In the genomic region with DNA sequence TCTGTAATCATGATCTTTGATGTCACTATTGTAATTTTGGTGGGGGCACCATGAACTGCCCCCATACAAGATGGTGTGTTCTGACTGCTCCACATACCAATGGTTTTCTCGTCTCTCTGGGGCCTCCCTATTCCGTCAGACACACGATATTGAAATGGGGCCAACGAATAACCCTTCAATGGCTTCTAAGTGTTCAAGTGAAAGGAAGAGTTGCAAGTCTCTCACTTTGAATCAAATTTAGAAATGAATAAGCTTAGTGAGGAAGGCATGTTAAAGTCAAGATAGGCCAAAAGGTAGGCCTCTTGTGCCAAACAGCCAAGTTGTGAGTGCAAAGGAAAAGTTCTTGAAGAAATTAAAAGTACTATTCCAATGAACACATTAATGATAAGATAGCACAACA, we compare ENCODE assay signal across 21 cellular contexts.
DNase-seq lines count a peak whose midpoint lies in the region; ATAC-seq and TF ChIP-seq lines count a peak whose summit lies in the region.
"Had no signal": no experiment of that assay in that cellular context is flagged by ENCODE, and none has a peak within 500 bp of the region (broad histone marks: within the 10 kb centered on the region; RNA-seq: fewer than 3 reads in every experiment).

No MANE protein-coding gene starts in this region.

- no peaks in the 10 kb centered on the region for H3K27me3 Mint-ChIP-seq in activated T-cell treated with anti-CD3 and anti-CD28 coated beads, Interleukin-2, amount 50 U/mL, for 72 hours (ENCODE audit: low read depth)
- no peaks in the 10 kb centered on the region for H3K27me3 Mint-ChIP-seq in activated T-cell treated with anti-CD3 and anti-CD28 coated beads, Interleukin-2, amount 50 U/mL, for 4 hours (ENCODE audit: low read depth)
- no peaks in the 10 kb centered on the region for H3K27me3 Mint-ChIP-seq in central memory CD8-positive, alpha-beta T cell
- H3K27me3 Mint-ChIP-seq in neural progenitor cell (ENCODE audit: insufficient read depth, low read depth) = peaks cover 7% of the 10 kb centered on the region

- peaks cover 54% of the 10 kb centered on the region for H3K4me1 Mint-ChIP-seq in activated T-cell treated with anti-CD3 and anti-CD28 coated beads, Interleukin-2, amount 50 U/mL, for 72 hours (ENCODE audit: low read depth)
- H3K4me1 Mint-ChIP-seq in activated T-cell treated with anti-CD3 and anti-CD28 coated beads, Interleukin-2, amount 50 U/mL, for 4 hours (ENCODE audit: low read depth) = peaks cover 27% of the 10 kb centered on the region
- H3K4me1 Mint-ChIP-seq in central memory CD8-positive, alpha-beta T cell = peaks cover 7% of the 10 kb centered on the region
- H3K4me1 Mint-ChIP-seq in neural progenitor cell = peaks cover 28% of the 10 kb centered on the region

- H3F3A ChIP-seq in neural progenitor cell (ENCODE audit: low read depth) = peaks cover 8% of the 10 kb centered on the region

- DNase-seq in activated T-cell treated with anti-CD3 and anti-CD28 coated beads, Interleukin-2, amount 50 U/mL, for 72 hours = no peak
- no peak for DNase-seq in activated T-cell treated with anti-CD3 and anti-CD28 coated beads, Interleukin-2, amount 50 U/mL, for 4 hours
- DNase-seq in Panc1 (ENCODE audit: low read depth, low spot score) (no peak), neural progenitor cell (ENCODE audit: low spot score) (no peak), thyroid gland (no peak), DMS114 treated with DMSO at 0.1 percent for 48 hours (lab: John Stamatoyannopoulos, UW; ENCODE audit: unreplicated experiment) (no peak)
- DNase-seq in central memory CD8-positive, alpha-beta T cell (ENCODE audit: low spot score in 2 of 2) = no peak
- DNase-seq: AML-193, DMS79, GM23248, Kasumi-1, MM.1S, NCI-H1048, NCI-H1417 treated with DMSO at 0.1 percent for 48 hours, NCI-H187, NCI-H446, SHP77 had no signal

- H3K79me2 ChIP-seq in neural progenitor cell (ENCODE audit: low read depth) = no peaks in the 10 kb centered on the region

- intact Hi-C loops in Panc1 (cut with micrococcal nuclease; ENCODE audit: unreplicated experiment) = no loop called here
- intact Hi-C loops in thyroid gland (cut with DNase I) = no loop called here

- H3K36me3 Mint-ChIP-seq in activated T-cell treated with anti-CD3 and anti-CD28 coated beads, Interleukin-2, amount 50 U/mL, for 72 hours (ENCODE audit: insufficient read depth in 2 of 2) = peaks cover 0 to 5% of the 10 kb centered on the region in 2 donors
- H3K36me3 Mint-ChIP-seq in activated T-cell treated with anti-CD3 and anti-CD28 coated beads, Interleukin-2, amount 50 U/mL, for 4 hours (ENCODE audit: insufficient read depth) = no peaks in the 10 kb centered on the region
- no peaks in the 10 kb centered on the region for H3K36me3 Mint-ChIP-seq in central memory CD8-positive, alpha-beta T cell (ENCODE audit: insufficient read depth)
- peaks cover 2% of the 10 kb centered on the region for H3K36me3 Mint-ChIP-seq in neural progenitor cell

- no peaks in the 10 kb centered on the region for H3K36me3 ChIP-seq in Panc1 (ENCODE audit: control insufficient read depth, insufficient read depth, low read length)
- H3K36me3 ChIP-seq in neural progenitor cell = no peaks in the 10 kb centered on the region
- H3K36me3 ChIP-seq in thyroid gland = no peaks in the 10 kb centered on the region
- H3K36me3 ChIP-seq: HAP-1 had no signal

- H2AFZ ChIP-seq in neural progenitor cell (replicated peaks) = no peak overlapping the region
- H2AFZ ChIP-seq: GM23248 had no signal

- H3K9me3 ChIP-seq in Panc1 (ENCODE audit: control insufficient read depth, insufficient read depth, low read depth, low read length) = no peaks in the 10 kb centered on the region
- no peaks in the 10 kb centered on the region for H3K9me3 ChIP-seq in neural progenitor cell (ENCODE audit: low read depth)
- H3K9me3 ChIP-seq in thyroid gland = no peaks in the 10 kb centered on the region
- H3K9me3 ChIP-seq: HAP-1 had no signal

- H3K27ac ChIP-seq in Panc1 (ENCODE audit: low read length) = peak overlapping the region; percentile 71; the same call in 1 of the 2 replicates
- no peak overlapping the region for H3K27ac ChIP-seq in neural progenitor cell
- no peak overlapping the region for H3K27ac ChIP-seq in thyroid gland
- H3K27ac ChIP-seq: C4-2B, GM23248, SK-N-MC had no signal

- peak; percentile 52 to 54 for ATAC-seq in activated T-cell treated with anti-CD3 and anti-CD28 coated beads, Interleukin-2, amount 50 U/mL, for 72 hours (replicated peaks in 1 of 2)
- ATAC-seq in activated T-cell treated with anti-CD3 and anti-CD28 coated beads, Interleukin-2, amount 50 U/mL, for 4 hours = no peak
- no peak for ATAC-seq in Panc1
- no peak for ATAC-seq in central memory CD8-positive, alpha-beta T cell (replicated peaks; ENCODE audit: extremely low read depth, poor library complexity, severe bottlenecking)
- no peak for ATAC-seq in GM21717 (IDR thresholded peaks at IDR 0.05; ENCODE audit: unreplicated experiment)

- H3K4me3 ChIP-seq in Panc1 (ENCODE audit: low read depth in 2 of 2, low read length in 2 of 2) (no peak overlapping the region), neural progenitor cell (no peak overlapping the region), thyroid gland (replicated peaks in 1 of 3) (no peak overlapping the region)
- H3K4me3 ChIP-seq: GM23248, HAP-1, SK-N-MC had no signal

- no TSS peak for BruUV-seq in Panc1 (replicated peaks; lab: Mats Ljungman, UMichigan)

- TF ChIP-seq POLR2A in thyroid gland (IDR thresholded peaks at IDR 0.05) = no peak

- TF ChIP-seq CTCF in Panc1 (IDR thresholded peaks at IDR 0.05) (no peak), neural progenitor cell (IDR thresholded peaks at IDR 0.05) (no peak), thyroid gland (IDR thresholded peaks at IDR 0.05) (no peak)

- peaks cover 11% of the 10 kb centered on the region for H3K4me1 ChIP-seq in Panc1 (ENCODE audit: control insufficient read depth, insufficient read depth, low read length)
- H3K4me1 ChIP-seq in neural progenitor cell = peaks cover 20% of the 10 kb centered on the region
- peaks cover 0 to 4% of the 10 kb centered on the region in 2 donors for H3K4me1 ChIP-seq in thyroid gland

- H3K27ac Mint-ChIP-seq in activated T-cell treated with anti-CD3 and anti-CD28 coated beads, Interleukin-2, amount 50 U/mL, for 72 hours = peak overlapping the region; percentile 77
- H3K27ac Mint-ChIP-seq in central memory CD8-positive, alpha-beta T cell (ENCODE audit: low read depth) = peak overlapping the region; percentile 75
- peak overlapping the region; percentile 6 for H3K27ac Mint-ChIP-seq in neural progenitor cell

- no peaks in the 10 kb centered on the region for H4K20me1 ChIP-seq in neural progenitor cell (ENCODE audit: low read depth)

- no peak overlapping the region for H3K9ac ChIP-seq in neural progenitor cell
- H3K9ac ChIP-seq: GM23248 had no signal

- H3K27me3 ChIP-seq in Panc1 (ENCODE audit: control insufficient read depth, insufficient read depth, low read length) (no peaks in the 10 kb centered on the region), neural progenitor cell (no peaks in the 10 kb centered on the region), thyroid gland (no peaks in the 10 kb centered on the region)

- POLR2A ChIA-PET in Panc1 (lab: Charles Lee) = no interaction called here

- 92 to 97% methylated on average over 4 of the region's 4 CpGs for WGBS in thyroid gland, 2 donors

- H3K4me3 Mint-ChIP-seq in activated T-cell treated with anti-CD3 and anti-CD28 coated beads, Interleukin-2, amount 50 U/mL, for 72 hours = peak overlapping the region; percentile 12 to 37
- H3K4me3 Mint-ChIP-seq in activated T-cell treated with anti-CD3 and anti-CD28 coated beads, Interleukin-2, amount 50 U/mL, for 4 hours = no peak overlapping the region
- H3K4me3 Mint-ChIP-seq in central memory CD8-positive, alpha-beta T cell = no peak overlapping the region
- no peak overlapping the region for H3K4me3 Mint-ChIP-seq in neural progenitor cell

- H3K4me2 ChIP-seq in neural progenitor cell = no peak overlapping the region

- CTCF ChIA-PET in Panc1 (lab: Charles Lee) = no interaction called here

- in situ Hi-C loops in Panc1 (cut with HindIII; ENCODE audit: low pct_unique_long_range_greater_than_20kb, low sequenced_read_pairs) = no loop called here

- peaks cover 4 to 6% of the 10 kb centered on the region in 2 donors for H3K9me3 Mint-ChIP-seq in activated T-cell treated with anti-CD3 and anti-CD28 coated beads, Interleukin-2, amount 50 U/mL, for 72 hours
- H3K9me3 Mint-ChIP-seq in activated T-cell treated with anti-CD3 and anti-CD28 coated beads, Interleukin-2, amount 50 U/mL, for 4 hours = no peaks in the 10 kb centered on the region
- H3K9me3 Mint-ChIP-seq in central memory CD8-positive, alpha-beta T cell = no peaks in the 10 kb centered on the region
- no peaks in the 10 kb centered on the region for H3K9me3 Mint-ChIP-seq in neural progenitor cell

Comparison
In these comparisons a context has a peak if more than half of its experiments do, and no peak if none do; other contexts are left out.
1. ATAC-seq: peak in activated T-cell treated with anti-CD3 and anti-CD28 coated beads, Interleukin-2, amount 50 U/mL, for 72 hours (2 of 2); none in activated T-cell treated with anti-CD3 and anti-CD28 coated beads, Interleukin-2, amount 50 U/mL, for 4 hours (0 of 2), Panc1 (single experiment), central memory CD8-positive, alpha-beta T cell (single experiment) and GM21717 (single experiment).
2. H3K4me3 Mint-ChIP-seq: peak in activated T-cell treated with anti-CD3 and anti-CD28 coated beads, Interleukin-2, amount 50 U/mL, for 72 hours (2 of 2); none in activated T-cell treated with anti-CD3 and anti-CD28 coated beads, Interleukin-2, amount 50 U/mL, for 4 hours (single experiment), central memory CD8-positive, alpha-beta T cell (single experiment) and neural progenitor cell (single experiment).
3. H3K27ac Mint-ChIP-seq: peak in every context shown above with its lines; median percentile 77 in activated T-cell treated with anti-CD3 and anti-CD28 coated beads, Interleukin-2, amount 50 U/mL, for 72 hours; 75 in central memory CD8-positive, alpha-beta T cell; 6 in neural progenitor cell.